ENCODE assay signal across 7 cellular contexts in the genomic region with DNA sequence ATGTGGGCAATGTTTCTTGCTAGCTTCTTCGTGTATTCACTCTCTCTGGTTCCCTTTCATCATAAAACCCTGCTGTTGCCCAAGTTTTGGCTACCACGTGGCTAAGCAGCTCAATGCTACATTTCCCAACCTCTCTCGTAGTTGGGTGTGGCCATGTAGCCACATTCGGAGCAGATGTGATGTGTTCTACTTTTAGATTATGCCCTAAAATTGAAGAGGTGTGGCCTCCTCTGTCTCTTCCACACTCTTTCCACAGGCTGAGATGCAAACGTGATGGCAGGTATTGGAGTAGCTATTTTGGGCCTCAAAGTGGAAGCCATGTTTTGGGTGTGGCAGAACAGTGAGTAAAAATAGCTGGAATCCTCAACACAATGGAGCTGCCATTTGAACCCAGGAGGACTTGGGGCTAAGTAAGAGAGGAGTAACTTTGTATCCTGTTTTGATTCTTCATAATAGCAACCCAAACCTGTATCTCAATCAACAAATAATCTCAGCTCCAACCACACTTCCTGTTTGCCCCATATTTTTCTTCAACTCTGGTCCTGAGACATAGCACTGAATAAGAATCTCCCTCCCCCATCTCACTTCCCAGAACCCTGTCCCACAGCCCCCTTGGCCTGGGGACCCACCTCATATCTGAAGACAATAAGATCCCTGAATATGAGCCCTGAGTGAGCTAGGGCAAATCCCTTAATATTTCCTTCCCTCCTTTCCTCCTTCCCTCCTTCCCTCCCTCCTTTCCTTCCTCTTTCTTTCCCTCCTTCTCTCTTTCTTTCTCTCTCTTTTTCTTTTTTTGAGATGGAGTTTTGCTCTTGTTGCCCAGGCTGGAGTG. TPM values are rescaled to one million over a fixed set of nuclear protein-coding genes. Genes with fewer than 3 reads are reported as not detected.
A peak's percentile ranks its signal among the peaks of the same experiment; 100 is the strongest.
DNase-seq lines count a peak whose midpoint lies in the region; ATAC-seq and TF ChIP-seq lines count a peak whose summit lies in the region.
"Had no signal": no experiment of that assay in that cellular context is flagged by ENCODE, and none has a peak within 500 bp of the region (broad histone marks: within the 10 kb centered on the region; RNA-seq: fewer than 3 reads in every experiment).

No MANE protein-coding gene starts in this region.

- H3K9me3 ChIP-seq in ascending aorta, result peaks cover 0 to 19% of the 10 kb centered on the region in 2 donors

- TF ChIP-seq CTCF in KMS-11 (conservative IDR thresholded peaks at IDR 0.05; ENCODE audit: low read depth, low read length) (no peak), ascending aorta (IDR thresholded peaks at IDR 0.05) (no peak)

- H3K4me3 Mint-ChIP-seq in natural killer cell treated with Interleukin-12 subunit alpha and Interleukin-12 subunit beta and Interleukin-15 and Interleukin-18, amount 100 ng/mL, for 72 hours, result peak overlapping the region; percentile 56

- no peaks in the 10 kb centered on the region for H3K79me2 ChIP-seq in KMS-11 (ENCODE audit: insufficient read depth, low read depth)

- no peaks in the 10 kb centered on the region for H3K27me3 Mint-ChIP-seq in natural killer cell treated with Interleukin-12 subunit alpha and Interleukin-12 subunit beta and Interleukin-15 and Interleukin-18, amount 100 ng/mL, for 72 hours

- ATAC-seq in natural killer cell treated with Interleukin-12 subunit alpha and Interleukin-12 subunit beta and Interleukin-15 and Interleukin-18, amount 100 ng/mL, for 72 hours, result peak; percentile 73 to 90
- no peak for ATAC-seq in HG02981 (IDR thresholded peaks at IDR 0.05; ENCODE audit: unreplicated experiment)
- ATAC-seq in HG03439 (IDR thresholded peaks at IDR 0.05; ENCODE audit: unreplicated experiment), result no peak

- H3K4me2 ChIP-seq in KMS-11, result no peak overlapping the region

- H3K4me1 Mint-ChIP-seq in natural killer cell treated with Interleukin-12 subunit alpha and Interleukin-12 subunit beta and Interleukin-15 and Interleukin-18, amount 100 ng/mL, for 72 hours (ENCODE audit: low read depth in 2 of 2), result peaks cover 18 to 21% of the 10 kb centered on the region in 2 donors

- no peaks in the 10 kb centered on the region for H3K36me3 ChIP-seq in KMS-11 (ENCODE audit: insufficient read depth)
- peaks cover 3 to 31% of the 10 kb centered on the region in 2 donors for H3K36me3 ChIP-seq in ascending aorta

- H4K20me1 ChIP-seq in KMS-11 (ENCODE audit: insufficient read depth), result no peaks in the 10 kb centered on the region

- peaks cover 8% of the 10 kb centered on the region for H3K4me1 ChIP-seq in KMS-11 (ENCODE audit: low read depth, poor library complexity, severe bottlenecking)
- peaks cover 9 to 20% of the 10 kb centered on the region in 2 donors for H3K4me1 ChIP-seq in ascending aorta

- intact Hi-C loops in ascending aorta (cut with DNase I), result loop anchor here (10.0 kb wide), 1 partner anchor 320 kb away; a partner anchor contains a TSS

- H3K27me3 ChIP-seq in KMS-11 (ENCODE audit: insufficient read depth, low read depth) (no peaks in the 10 kb centered on the region), ascending aorta (no peaks in the 10 kb centered on the region)

- H3K27ac ChIP-seq in KMS-11 (no peak overlapping the region), ascending aorta (peak overlapping the region in 1 of 2 donors; percentile 62)

- peak overlapping the region; percentile 36; the same call in 1 of the 2 replicates for H2AFZ ChIP-seq in KMS-11 (ENCODE audit: low read depth)

- H3K9me3 Mint-ChIP-seq in natural killer cell treated with Interleukin-12 subunit alpha and Interleukin-12 subunit beta and Interleukin-15 and Interleukin-18, amount 100 ng/mL, for 72 hours, result peaks cover 6% of the 10 kb centered on the region

- no peaks in the 10 kb centered on the region for H3K36me3 Mint-ChIP-seq in natural killer cell treated with Interleukin-12 subunit alpha and Interleukin-12 subunit beta and Interleukin-15 and Interleukin-18, amount 100 ng/mL, for 72 hours

- peak overlapping the region; percentile 29 to 80 for H3K27ac Mint-ChIP-seq in natural killer cell treated with Interleukin-12 subunit alpha and Interleukin-12 subunit beta and Interleukin-15 and Interleukin-18, amount 100 ng/mL, for 72 hours

- H3K4me3 ChIP-seq in KMS-11 (IDR thresholded peaks at IDR 0.05; ENCODE audit: insufficient read depth, low read depth, low read length), result no peak overlapping the region
- H3K4me3 ChIP-seq in ascending aorta, result no peak overlapping the region

- DNase-seq in ascending aorta (ENCODE audit: low spot score in 2 of 2), result peak; percentile 37 to 84
- peak; percentile 83 for DNase-seq in natural killer cell treated with Interleukin-12 subunit alpha and Interleukin-12 subunit beta and Interleukin-15 and Interleukin-18, amount 100 ng/mL, for 72 hours (ENCODE audit: low spot score)
- DNase-seq in 8988T, result no peak
- DNase-seq: NCI-H446 had no signal

- H3K9ac ChIP-seq in KMS-11, result no peak overlapping the region

RNA-seq across cellular contexts. Expression of a gene that starts 4.0 kb away (rescaled TPM):
- total RNA-seq in ascending aorta, result 290 TPM
- total RNA-seq in natural killer cell treated with Interleukin-12 subunit alpha and Interleukin-12 subunit beta and Interleukin-15 and Interleukin-18, amount 100 ng/mL, for 72 hours, result not detected

RNA-seq across cellular contexts. Expression of a gene that starts 19.0 kb away (rescaled TPM):
- total RNA-seq in ascending aorta, result 14.0 TPM
- total RNA-seq in natural killer cell treated with Interleukin-12 subunit alpha and Interleukin-12 subunit beta and Interleukin-15 and Interleukin-18, amount 100 ng/mL, for 72 hours, result 10 to 100 TPM; 24.0 to 35.8 TPM

RNA-seq across cellular contexts. Expression of a gene that starts 28.1 kb away (rescaled TPM):
- not detected for total RNA-seq in ascending aorta
- 1 to 10 TPM in 1 of 2 donors, under 1 TPM in 1; 0.70 to 4.4 TPM for total RNA-seq in natural killer cell treated with Interleukin-12 subunit alpha and Interleukin-12 subunit beta and Interleukin-15 and Interleukin-18, amount 100 ng/mL, for 72 hours

RNA-seq across cellular contexts. Expression of a gene that starts 40.3 kb away (rescaled TPM):
- 1.2 TPM for total RNA-seq in ascending aorta
- total RNA-seq in natural killer cell treated with Interleukin-12 subunit alpha and Interleukin-12 subunit beta and Interleukin-15 and Interleukin-18, amount 100 ng/mL, for 72 hours, result 10 to 100 TPM; 12.5 to 20.4 TPM

RNA-seq across cellular contexts. Expression of a gene that starts 42.9 kb away (rescaled TPM):
- total RNA-seq in ascending aorta, result 16.1 TPM
- total RNA-seq in natural killer cell treated with Interleukin-12 subunit alpha and Interleukin-12 subunit beta and Interleukin-15 and Interleukin-18, amount 100 ng/mL, for 72 hours, result 10 to 100 TPM; 38.1 to 49.1 TPM

Comparison
In these comparisons a context has a peak if more than half of its experiments do, and no peak if none do; other contexts are left out.
1. ATAC-seq: peak in natural killer cell treated with Interleukin-12 subunit alpha and Interleukin-12 subunit beta and Interleukin-15 and Interleukin-18, amount 100 ng/mL, for 72 hours (2 of 2); none in HG02981 (single experiment) and HG03439 (single experiment).
2. RNA of a gene that starts 4.0 kb away (total RNA-seq): 290 TPM in ascending aorta (single experiment); not detected in natural killer cell treated with Interleukin-12 subunit alpha and Interleukin-12 subunit beta and Interleukin-15 and Interleukin-18, amount 100 ng/mL, for 72 hours; every median in the first group is over 100 times any median in the second.